In genomic region chr2:30989746-30990145, GRCh38 we compare ENCODE assay signal across 24 cellular contexts.
"Had no signal": no experiment of that assay in that cellular context is flagged by ENCODE, and none has a peak within 500 bp of the region (broad histone marks: within the 10 kb centered on the region; RNA-seq: fewer than 3 reads in every experiment).

No MANE protein-coding gene starts in this region.

- H3K4me3 ChIP-seq: pancreas, psoas muscle, right lobe of liver, sigmoid colon, stomach, thoracic aorta, thyroid gland, tibial nerve, upper lobe of right lung, uterus had no signal

- ATAC-seq: naive thymus-derived CD8-positive, alpha-beta T cell; natural killer cell treated with Interleukin-12 subunit alpha and Interleukin-12 subunit beta and Interleukin-15 and Interleukin-18, amount 100 ng/mL, for 72 hours; pancreas; psoas muscle; right cardiac atrium; right lobe of liver; stimulated activated effector memory CD8-positive, alpha-beta T cell treated with anti-CD3 and anti-CD28 coated beads, Interleukin-12 subunit alpha, Interleukin-12 subunit beta, amount 100 ng/mL, for 72 hours; stimulated activated naive B cell treated with anti-CD40 and anti-IgM and Interleukin-4, amounts not matched to agents 10 μg/mL and 1 μg/mL and 100 μg/mL, for 72 hours; upper lobe of right lung had no signal

- H3K4me1 ChIP-seq: pancreas, psoas muscle, right lobe of liver, sigmoid colon, stomach, thyroid gland, tibial nerve, upper lobe of right lung, uterus had no signal

- DNase-seq: naive thymus-derived CD8-positive, alpha-beta T cell; nephron progenitor cell; nucleus accumbens; pancreas; psoas muscle; right cardiac atrium; right lobe of liver; sigmoid colon; small intestine; stimulated activated CD4-positive, alpha-beta T cell treated with anti-CD3 and anti-CD28 coated beads, Interleukin-15, amount 100 ng/mL, for 24 hours; stimulated activated CD4-positive, alpha-beta T cell treated with anti-CD3 and anti-CD28 coated beads, Interleukin-2, amount 100 ng/mL, for 24 hours; stimulated activated CD4-positive, alpha-beta T cell treated with anti-CD3 and anti-CD28 coated beads, Interleukin-2, amount 100 ng/mL, for 48 hours; stimulated activated CD4-positive, alpha-beta T cell treated with anti-CD3 and anti-CD28 coated beads, Interleukin-4, amount 100 ng/mL, for 24 hours; stimulated activated naive B cell treated with anti-CD40 and anti-IgM and Interleukin-4, amounts not matched to agents 10 μg/mL and 1 μg/mL and 100 μg/mL, for 72 hours; stimulated activated naive CD4-positive, alpha-beta T cell treated with Interleukin-2 at 50 U/mL for 16 hours; stomach; thyroid gland; upper lobe of right lung; uterus had no signal

- H3K27ac ChIP-seq: neutrophil, pancreas, psoas muscle, right lobe of liver, sigmoid colon, stomach, thoracic aorta, thyroid gland, tibial nerve, upper lobe of right lung, uterus had no signal

- H3K9me3 ChIP-seq: neutrophil, pancreas, psoas muscle, right lobe of liver, sigmoid colon, stomach, thoracic aorta, thyroid gland, tibial nerve, upper lobe of right lung, uterus had no signal

- H3K27me3 ChIP-seq: neutrophil, pancreas, right lobe of liver, sigmoid colon, stomach, thyroid gland, tibial nerve, upper lobe of right lung, uterus had no signal

- H3K36me3 ChIP-seq: neutrophil, pancreas, right lobe of liver, sigmoid colon, stomach, thoracic aorta, thyroid gland, tibial nerve, upper lobe of right lung, uterus had no signal
